ENCODE assay signal across 12 cellular contexts in genomic region chr16:22326369-22326652, GRCh38. TPM values are rescaled to one million over a fixed set of nuclear protein-coding genes. Genes with fewer than 3 reads are reported as not detected.
A peak's percentile ranks its signal among the peaks of the same experiment; 100 is the strongest.
DNase-seq lines count a peak whose midpoint lies in the region; ATAC-seq lines count a peak whose summit lies in the region.
"Had no signal": no experiment of that assay in that cellular context is flagged by ENCODE, and none has a peak within 500 bp of the region (broad histone marks: within the 10 kb centered on the region; RNA-seq: fewer than 3 reads in every experiment).

No MANE protein-coding gene starts in this region.

- DNase-seq in NCI-H82 (lab: John Stamatoyannopoulos, UW) (peak; percentile 62), NCI-H82 treated with DMSO at 0.1 percent for 48 hours (lab: John Stamatoyannopoulos, UW; ENCODE audit: unreplicated experiment) (no peak), Right ventricle myocardium inferior (ENCODE audit: missing footprints) (peak; percentile 25), cardiac septum (ENCODE audit: low spot score) (no peak), myocyte (ENCODE audit: low read depth) (peak; percentile 9), UCSD-AML1 (lab: John Stamatoyannopoulos, UW; ENCODE audit: unreplicated experiment) (no peak)
- DNase-seq in activated CD4-positive, CD25-positive, alpha-beta regulatory T cell treated with anti-CD3 and anti-CD28 coated beads, Interleukin-2, amount 50 U/mL, for 72 hours = no peak
- DNase-seq: Calu3, DMS 273 treated with DMSO at 0.1 percent for 48 hours, GOT3 had no signal

- intact Hi-C loops in Right ventricle myocardium inferior (cut with DNase I) = no loop called here
- intact Hi-C loops in cardiac septum (cut with DNase I) = loop anchor here (10.0 kb wide), 1 partner anchor 88 kb away; no protein-coding TSS in a partner anchor

- no peak for ATAC-seq in Right ventricle myocardium inferior
- no peak for ATAC-seq in GM18498 (IDR thresholded peaks at IDR 0.05; ENCODE audit: unreplicated experiment)
- ATAC-seq: GM12878 had no signal

RNA-seq across cellular contexts. Expression of gene POLR3E, which starts 29.1 kb away (rescaled TPM):
- 36.4 TPM for total RNA-seq in Right ventricle myocardium inferior
- total RNA-seq in cardiac septum = 32.7 TPM
- 47.2 and 51.4 TPM in 2 replicates for total RNA-seq in myocyte
- polyA plus RNA-seq in myocyte (2012) = 34.6 TPM

RNA-seq across cellular contexts. Expression of gene CDR2, which starts 48.1 kb away (rescaled TPM):
- 6.7 TPM for total RNA-seq in Right ventricle myocardium inferior
- total RNA-seq in cardiac septum = 8.5 TPM
- total RNA-seq in myocyte = 12.0 and 23.0 TPM in 2 replicates
- 30.8 TPM for polyA plus RNA-seq in myocyte (2012)

Comparison
In these comparisons a context has a peak if more than half of its experiments do, and no peak if none do; other contexts are left out.
1. DNase-seq: peak in NCI-H82 (single experiment), Right ventricle myocardium inferior (single experiment) and myocyte (single experiment); none in NCI-H82 treated with DMSO at 0.1 percent for 48 hours (single experiment), cardiac septum (single experiment), activated CD4-positive, CD25-positive, alpha-beta regulatory T cell treated with anti-CD3 and anti-CD28 coated beads, Interleukin-2, amount 50 U/mL, for 72 hours (single experiment) and UCSD-AML1 (single experiment).